ENCODE assay signal across 8 cellular contexts in genomic region chr11:66856496-66857233, GRCh38. TPM values are rescaled to one million over a fixed set of nuclear protein-coding genes. Genes with fewer than 3 reads are reported as not detected.
A peak's percentile ranks its signal among the peaks of the same experiment; 100 is the strongest.
DNase-seq lines count a peak whose midpoint lies in the region; ATAC-seq and TF ChIP-seq lines count a peak whose summit lies in the region.

Gene LRFN4 (plus strand): TSS chr11:66857064. CDS start chr11:66857745, 681 bp downstream.

- no TSS peak for BruUV-seq in Calu3 (replicated peaks; lab: Mats Ljungman, UMichigan)

- intact Hi-C loops in Calu3 (cut with micrococcal nuclease; ENCODE audit: unreplicated experiment) = no loop called here
- intact Hi-C loops in left colon (cut with DNase I, micrococcal nuclease) = no loop called here

- H3K27me3 Mint-ChIP-seq in Calu3 (ENCODE audit: unreplicated experiment) = no peaks in the 10 kb centered on the region

- H3K4me3 Mint-ChIP-seq in Calu3 (ENCODE audit: low read depth, unreplicated experiment) = peak within 1 kb of the TSS; percentile 93

- TF ChIP-seq CTCF in Calu3 (IDR thresholded peaks at IDR 0.05; ENCODE audit: unreplicated experiment) = no peak

- CTCF ChIA-PET in Calu3 (lab: Charles Lee) = interaction anchor here (0.6 to 1.2 kb wide), 5 partner anchors 10 to 446 kb away, joined by 3 to 5 read pairs (median 4); partner anchors contain the start of genes RCE1 and SSH3

- peak; percentile 32 for ATAC-seq in GM19372 (IDR thresholded peaks at IDR 0.05; ENCODE audit: low read depth, unreplicated experiment)
- peak; percentile 14 for ATAC-seq in HG03442 (IDR thresholded peaks at IDR 0.05; ENCODE audit: unreplicated experiment)
- ATAC-seq in left colon = peak; percentile 55

- DNase-seq in Calu3 (peak; percentile 66), T-helper 1 cell (peak in 3 of 5 donors; percentile 43 to 57 (median 55)), left colon (peak; percentile 36 to 63), epidermal melanocyte (ENCODE audit: insufficient read length, low spot score) (no peak)
- DNase-seq in stimulated activated CD8-positive, alpha-beta memory T cell treated with anti-CD3 and anti-CD28 coated beads, Interleukin-15, amount 100 ng/mL, for 24 hours (ENCODE audit: low read depth) = peak; percentile 26

- H3K27ac ChIP-seq in cingulate gyrus (ENCODE audit: low read depth, low read length) = peak within 1 kb of the TSS; percentile 93

- peaks cover 10% of the 10 kb centered on the region for H3K4me1 Mint-ChIP-seq in Calu3 (ENCODE audit: low read depth, unreplicated experiment)

- no peaks in the 10 kb centered on the region for H3K9me3 Mint-ChIP-seq in Calu3 (ENCODE audit: low read depth, unreplicated experiment)

- H3K36me3 Mint-ChIP-seq in Calu3 (ENCODE audit: insufficient read depth, unreplicated experiment) = peaks cover 45% of the 10 kb centered on the region

- H3K27ac Mint-ChIP-seq in Calu3 (ENCODE audit: unreplicated experiment) = peak within 1 kb of the TSS; percentile 72

RNA-seq across cellular contexts. Expression of gene LRFN4, which starts in this region (rescaled TPM):
- total RNA-seq in Calu3 (2022) = 30.1 and 30.3 TPM in 2 replicates
- 10 to 100 TPM; 32.7 to 46.3 TPM for total RNA-seq in left colon
